Comparison of ENCODE assay signal across 1 cellular context in the genomic region with DNA sequence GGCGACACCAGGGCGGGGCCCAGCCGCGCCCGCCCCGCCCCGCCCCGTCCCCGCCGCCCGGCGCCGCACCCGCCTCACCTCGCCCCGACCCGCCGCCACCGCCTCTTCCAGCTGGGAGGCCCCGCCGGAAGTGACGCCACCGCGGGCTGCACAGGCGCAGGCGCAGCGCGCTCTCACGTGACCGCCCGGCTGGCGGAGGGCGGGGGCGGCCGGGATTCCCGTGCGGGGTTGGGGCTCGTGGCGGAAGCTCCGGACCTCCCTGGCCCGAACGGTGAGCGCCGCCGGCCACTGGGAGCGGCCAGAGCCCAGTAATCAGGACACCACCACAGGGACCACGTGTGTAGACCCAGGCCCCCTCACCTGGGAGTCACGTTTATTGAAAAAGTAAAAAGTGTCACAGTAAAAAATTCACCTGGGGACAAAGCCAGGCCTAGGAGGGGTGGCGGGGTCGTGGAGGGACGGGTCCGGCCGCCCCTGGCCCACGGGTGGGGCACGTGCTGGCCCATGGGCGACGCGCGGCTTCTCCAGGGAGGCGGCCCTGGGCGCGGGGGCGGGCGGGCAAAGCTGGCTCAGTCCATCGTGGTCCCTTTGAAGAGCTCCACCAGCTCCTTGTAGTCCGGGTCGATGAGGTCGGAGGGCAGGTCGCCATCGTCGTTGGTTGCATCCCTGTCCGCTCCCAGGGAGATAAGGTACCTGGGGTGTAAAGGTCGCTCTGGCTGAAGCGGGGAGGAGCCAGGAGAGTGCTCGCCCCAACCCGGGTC.
TF ChIP-seq lines count a peak whose summit lies in the region.

TSS of gene MCRIP1 (minus strand) at position 132 of the 761 bp plus-strand sequence. CDS start 8,785 bp downstream, outside the sequence.

TF ChIP-seq in GM12878, 131 proteins besides CTCF, POLR2A, EP300 and RAD21 (continued from another document):
- TF ChIP-seq KDM1A (IDR thresholded peaks at IDR 0.05; ENCODE audit: borderline replicate concordance) (no peak), POLR2AphosphoS5 (IDR thresholded peaks at IDR 0.05; ENCODE audit: low read length) (peak; percentile 79), MEF2A (IDR thresholded peaks at IDR 0.05; ENCODE audit: insufficient read depth, low read depth, low read length) (no peak), BCL11A (IDR thresholded peaks at IDR 0.05; ENCODE audit: low read depth, low read length) (no peak), SIX5 (IDR thresholded peaks at IDR 0.05; ENCODE audit: low read depth, low read length, severe bottlenecking) (no peak), NRF1 (conservative IDR thresholded peaks at IDR 0.05; ENCODE audit: low read depth, low read length) (peak; percentile 81), SREBF1 (IDR thresholded peaks at IDR 0.05; ENCODE audit: low read length) (no peak), HCFC1 (IDR thresholded peaks at IDR 0.05; ENCODE audit: low read length) (peak; percentile 43; the same call in 1 of the 2 replicates), POLR2AphosphoS2 (IDR thresholded peaks at IDR 0.05; ENCODE audit: low read depth, low read length) (peak; percentile 61; the same call in 1 of the 2 replicates), SIN3A (IDR thresholded peaks at IDR 0.05; ENCODE audit: low read depth, low read length) (peak; percentile 56; the same call in 1 of the 2 replicates), BACH1 (IDR thresholded peaks at IDR 0.05; ENCODE audit: borderline replicate concordance) (peak; percentile 16; the same call in 1 of the 2 replicates), PAX5 (IDR thresholded peaks at IDR 0.05; ENCODE audit: borderline replicate concordance, low read depth, low read length) (0 out of 2 replicates have a peak, but pooled peaks have one; percentile 27), KAT2A (conservative IDR thresholded peaks at IDR 0.05; ENCODE audit: control insufficient read depth, low read depth, low read length) (no peak), NR2C2 (IDR thresholded peaks at IDR 0.05; ENCODE audit: borderline replicate concordance, control insufficient read depth, insufficient read length, low read depth) (no peak), TAF1 (IDR thresholded peaks at IDR 0.05; ENCODE audit: borderline replicate concordance, low read depth, low read length) (peak; percentile 55; the same call in 1 of the 2 replicates), PML (IDR thresholded peaks at IDR 0.05; ENCODE audit: low read length) (peak; percentile 56; the same call in 1 of the 2 replicates), EGR1 (IDR thresholded peaks at IDR 0.05; ENCODE audit: borderline replicate concordance in 1 of 2, low read depth in 2 of 2, low read length in 2 of 2) (peak in 1 of 2 experiments; percentile 98; a peak in 2 of 3 replicates), POU2F2 (IDR thresholded peaks at IDR 0.05; ENCODE audit: borderline replicate concordance, low read depth, low read length) (peak; percentile 15; the same call in 1 of the 3 replicates), JUNB (IDR thresholded peaks at IDR 0.05) (no peak), RAD51 (IDR thresholded peaks at IDR 0.05) (peak; percentile 26; the same call in 1 of the 2 replicates), PAX8 (IDR thresholded peaks at IDR 0.05) (no peak), YY1 (IDR thresholded peaks at IDR 0.05; ENCODE audit: low read depth, low read length) (peak; percentile 22), CREB1 (IDR thresholded peaks at IDR 0.05; ENCODE audit: low read depth) (peak; percentile 81), LARP7 (IDR thresholded peaks at IDR 0.05) (peak; percentile 70; the same call in 1 of the 2 replicates), EED (IDR thresholded peaks at IDR 0.05; ENCODE audit: low read depth) (no peak), SMAD1 (IDR thresholded peaks at IDR 0.05; ENCODE audit: low read depth, partially characterized antibody) (no peak), MXI1 (IDR thresholded peaks at IDR 0.05; ENCODE audit: low read depth, low read length) (peak; percentile 87), IRF4 (IDR thresholded peaks at IDR 0.05; ENCODE audit: low read depth, low read length) (no peak)
- TF ChIP-seq, protein P1, sequence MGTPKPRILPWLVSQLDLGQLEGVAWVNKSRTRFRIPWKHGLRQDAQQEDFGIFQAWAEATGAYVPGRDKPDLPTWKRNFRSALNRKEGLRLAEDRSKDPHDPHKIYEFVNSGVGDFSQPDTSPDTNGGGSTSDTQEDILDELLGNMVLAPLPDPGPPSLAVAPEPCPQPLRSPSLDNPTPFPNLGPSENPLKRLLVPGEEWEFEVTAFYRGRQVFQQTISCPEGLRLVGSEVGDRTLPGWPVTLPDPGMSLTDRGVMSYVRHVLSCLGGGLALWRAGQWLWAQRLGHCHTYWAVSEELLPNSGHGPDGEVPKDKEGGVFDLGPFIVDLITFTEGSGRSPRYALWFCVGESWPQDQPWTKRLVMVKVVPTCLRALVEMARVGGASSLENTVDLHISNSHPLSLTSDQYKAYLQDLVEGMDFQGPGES (IDR thresholded peaks at IDR 0.05) = no peak
- TF ChIP-seq, protein P2, sequence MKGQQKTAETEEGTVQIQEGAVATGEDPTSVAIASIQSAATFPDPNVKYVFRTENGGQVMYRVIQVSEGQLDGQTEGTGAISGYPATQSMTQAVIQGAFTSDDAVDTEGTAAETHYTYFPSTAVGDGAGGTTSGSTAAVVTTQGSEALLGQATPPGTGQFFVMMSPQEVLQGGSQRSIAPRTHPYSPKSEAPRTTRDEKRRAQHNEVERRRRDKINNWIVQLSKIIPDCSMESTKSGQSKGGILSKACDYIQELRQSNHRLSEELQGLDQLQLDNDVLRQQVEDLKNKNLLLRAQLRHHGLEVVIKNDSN (IDR thresholded peaks at IDR 0.05; ENCODE audit: borderline replicate concordance, extremely low read length, insufficient read depth, low read depth, low read length) = peak; percentile 95
- TF ChIP-seq, protein P3, sequence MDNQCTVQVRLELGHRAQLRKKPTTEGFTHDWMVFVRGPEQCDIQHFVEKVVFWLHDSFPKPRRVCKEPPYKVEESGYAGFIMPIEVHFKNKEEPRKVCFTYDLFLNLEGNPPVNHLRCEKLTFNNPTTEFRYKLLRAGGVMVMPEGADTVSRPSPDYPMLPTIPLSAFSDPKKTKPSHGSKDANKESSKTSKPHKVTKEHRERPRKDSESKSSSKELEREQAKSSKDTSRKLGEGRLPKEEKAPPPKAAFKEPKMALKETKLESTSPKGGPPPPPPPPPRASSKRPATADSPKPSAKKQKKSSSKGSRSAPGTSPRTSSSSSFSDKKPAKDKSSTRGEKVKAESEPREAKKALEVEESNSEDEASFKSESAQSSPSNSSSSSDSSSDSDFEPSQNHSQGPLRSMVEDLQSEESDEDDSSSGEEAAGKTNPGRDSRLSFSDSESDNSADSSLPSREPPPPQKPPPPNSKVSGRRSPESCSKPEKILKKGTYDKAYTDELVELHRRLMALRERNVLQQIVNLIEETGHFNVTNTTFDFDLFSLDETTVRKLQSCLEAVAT (IDR thresholded peaks at IDR 0.05) = no peak
- TF ChIP-seq, protein P4, sequence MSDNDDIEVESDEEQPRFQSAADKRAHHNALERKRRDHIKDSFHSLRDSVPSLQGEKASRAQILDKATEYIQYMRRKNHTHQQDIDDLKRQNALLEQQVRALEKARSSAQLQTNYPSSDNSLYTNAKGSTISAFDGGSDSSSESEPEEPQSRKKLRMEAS (IDR thresholded peaks at IDR 0.05; ENCODE audit: low read depth, low read length) = peak; percentile 71; the same call in 1 of the 2 replicates
